ENCODE assay signal across 2 cellular contexts in the genomic region with DNA sequence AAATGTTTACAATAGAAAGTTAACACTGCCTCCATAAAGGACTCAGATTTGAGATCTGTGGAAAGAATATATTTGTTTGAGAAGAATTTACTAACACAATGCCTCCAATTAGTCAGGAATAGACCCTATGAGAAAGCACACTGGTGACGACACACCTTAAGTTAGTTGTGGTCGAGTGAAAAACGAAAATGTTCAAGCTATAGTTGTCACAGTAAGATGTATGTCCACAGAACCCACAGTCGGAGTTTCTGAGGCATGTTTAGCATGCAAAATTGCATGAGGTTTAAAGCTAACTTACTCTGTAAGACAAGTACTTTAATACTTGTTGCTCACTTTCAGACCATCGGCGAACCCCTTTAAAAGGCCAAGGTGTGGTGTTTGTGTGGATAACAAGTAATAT.
TF ChIP-seq lines count a peak whose summit lies in the region.

No MANE protein-coding gene starts in this region.

TF ChIP-seq in HepG2, 621 proteins besides CTCF, POLR2A, EP300 and RAD21:
- TF ChIP-seq CREB1 (IDR thresholded peaks at IDR 0.05): peak; percentile 57
- no peak for TF ChIP-seq CREB1 (CRISPR knock-in tag; IDR thresholded peaks at IDR 0.05)
- TF ChIP-seq, protein P1, sequence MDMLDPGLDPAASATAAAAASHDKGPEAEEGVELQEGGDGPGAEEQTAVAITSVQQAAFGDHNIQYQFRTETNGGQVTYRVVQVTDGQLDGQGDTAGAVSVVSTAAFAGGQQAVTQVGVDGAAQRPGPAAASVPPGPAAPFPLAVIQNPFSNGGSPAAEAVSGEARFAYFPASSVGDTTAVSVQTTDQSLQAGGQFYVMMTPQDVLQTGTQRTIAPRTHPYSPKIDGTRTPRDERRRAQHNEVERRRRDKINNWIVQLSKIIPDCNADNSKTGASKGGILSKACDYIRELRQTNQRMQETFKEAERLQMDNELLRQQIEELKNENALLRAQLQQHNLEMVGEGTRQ (IDR thresholded peaks at IDR 0.05; ENCODE audit: low read depth, low read length): no peak
- TF ChIP-seq, protein P1 (CRISPR knock-in tag; IDR thresholded peaks at IDR 0.05; ENCODE audit: borderline replicate concordance): no peak
- no peak for TF ChIP-seq NPAS2 (CRISPR knock-in tag; IDR thresholded peaks at IDR 0.05; ENCODE audit: borderline replicate concordance)
- no peak for TF ChIP-seq ETV6 (CRISPR knock-in tag; conservative IDR thresholded peaks at IDR 0.05)

TF ChIP-seq in GM12878, 131 proteins besides CTCF, POLR2A, EP300 and RAD21:
- TF ChIP-seq GATAD2B (conservative IDR thresholded peaks at IDR 0.05; ENCODE audit: low read depth) (no peak), CHD1 (IDR thresholded peaks at IDR 0.05; ENCODE audit: low read depth, low read length) (no peak), RUNX3 (IDR thresholded peaks at IDR 0.05; ENCODE audit: low read length) (peak; percentile 58), JUND (IDR thresholded peaks at IDR 0.05; ENCODE audit: low read depth, low read length) (no peak)
- TF ChIP-seq, protein P2, sequence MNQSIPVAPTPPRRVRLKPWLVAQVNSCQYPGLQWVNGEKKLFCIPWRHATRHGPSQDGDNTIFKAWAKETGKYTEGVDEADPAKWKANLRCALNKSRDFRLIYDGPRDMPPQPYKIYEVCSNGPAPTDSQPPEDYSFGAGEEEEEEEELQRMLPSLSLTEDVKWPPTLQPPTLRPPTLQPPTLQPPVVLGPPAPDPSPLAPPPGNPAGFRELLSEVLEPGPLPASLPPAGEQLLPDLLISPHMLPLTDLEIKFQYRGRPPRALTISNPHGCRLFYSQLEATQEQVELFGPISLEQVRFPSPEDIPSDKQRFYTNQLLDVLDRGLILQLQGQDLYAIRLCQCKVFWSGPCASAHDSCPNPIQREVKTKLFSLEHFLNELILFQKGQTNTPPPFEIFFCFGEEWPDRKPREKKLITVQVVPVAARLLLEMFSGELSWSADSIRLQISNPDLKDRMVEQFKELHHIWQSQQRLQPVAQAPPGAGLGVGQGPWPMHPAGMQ (IDR thresholded peaks at IDR 0.05; ENCODE audit: borderline replicate concordance): no peak
- TF ChIP-seq, protein P3, sequence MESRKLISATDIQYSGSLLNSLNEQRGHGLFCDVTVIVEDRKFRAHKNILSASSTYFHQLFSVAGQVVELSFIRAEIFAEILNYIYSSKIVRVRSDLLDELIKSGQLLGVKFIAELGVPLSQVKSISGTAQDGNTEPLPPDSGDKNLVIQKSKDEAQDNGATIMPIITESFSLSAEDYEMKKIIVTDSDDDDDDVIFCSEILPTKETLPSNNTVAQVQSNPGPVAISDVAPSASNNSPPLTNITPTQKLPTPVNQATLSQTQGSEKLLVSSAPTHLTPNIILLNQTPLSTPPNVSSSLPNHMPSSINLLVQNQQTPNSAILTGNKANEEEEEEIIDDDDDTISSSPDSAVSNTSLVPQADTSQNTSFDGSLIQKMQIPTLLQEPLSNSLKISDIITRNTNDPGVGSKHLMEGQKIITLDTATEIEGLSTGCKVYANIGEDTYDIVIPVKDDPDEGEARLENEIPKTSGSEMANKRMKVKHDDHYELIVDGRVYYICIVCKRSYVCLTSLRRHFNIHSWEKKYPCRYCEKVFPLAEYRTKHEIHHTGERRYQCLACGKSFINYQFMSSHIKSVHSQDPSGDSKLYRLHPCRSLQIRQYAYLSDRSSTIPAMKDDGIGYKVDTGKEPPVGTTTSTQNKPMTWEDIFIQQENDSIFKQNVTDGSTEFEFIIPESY (IDR thresholded peaks at IDR 0.05): no peak
- TF ChIP-seq, protein P4, sequence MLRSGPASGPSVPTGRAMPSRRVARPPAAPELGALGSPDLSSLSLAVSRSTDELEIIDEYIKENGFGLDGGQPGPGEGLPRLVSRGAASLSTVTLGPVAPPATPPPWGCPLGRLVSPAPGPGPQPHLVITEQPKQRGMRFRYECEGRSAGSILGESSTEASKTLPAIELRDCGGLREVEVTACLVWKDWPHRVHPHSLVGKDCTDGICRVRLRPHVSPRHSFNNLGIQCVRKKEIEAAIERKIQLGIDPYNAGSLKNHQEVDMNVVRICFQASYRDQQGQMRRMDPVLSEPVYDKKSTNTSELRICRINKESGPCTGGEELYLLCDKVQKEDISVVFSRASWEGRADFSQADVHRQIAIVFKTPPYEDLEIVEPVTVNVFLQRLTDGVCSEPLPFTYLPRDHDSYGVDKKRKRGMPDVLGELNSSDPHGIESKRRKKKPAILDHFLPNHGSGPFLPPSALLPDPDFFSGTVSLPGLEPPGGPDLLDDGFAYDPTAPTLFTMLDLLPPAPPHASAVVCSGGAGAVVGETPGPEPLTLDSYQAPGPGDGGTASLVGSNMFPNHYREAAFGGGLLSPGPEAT (IDR thresholded peaks at IDR 0.05; ENCODE audit: low read depth): no peak
TF ChIP-seq in GM12878: peak in this region for 1.
